Comparison of ENCODE assay signal across 21 cellular contexts in genomic region chr6:158596861-158597260, GRCh38. TPM values are rescaled to one million over a fixed set of nuclear protein-coding genes. Genes with fewer than 3 reads are reported as not detected.
DNase-seq lines count a peak whose midpoint lies in the region; ATAC-seq and TF ChIP-seq lines count a peak whose summit lies in the region.
"Had no signal": no experiment of that assay in that cellular context is flagged by ENCODE, and none has a peak within 500 bp of the region (broad histone marks: within the 10 kb centered on the region; RNA-seq: fewer than 3 reads in every experiment).

No MANE protein-coding gene starts in this region.

- WGBS in trophoblast cell (ENCODE audit: extremely low coverage, insufficient coverage, insufficient read length), result no CpG with 5 or more reads among the region's 6 CpGs
- WGBS in prostate gland, result 77% methylated on average over 6 of the region's 6 CpGs

- H3K27me3 Mint-ChIP-seq in natural killer cell (ENCODE audit: low read depth in 2 of 2), result no peaks in the 10 kb centered on the region
- H3K27me3 Mint-ChIP-seq in natural killer cell treated with Interleukin-12 subunit alpha and Interleukin-12 subunit beta and Interleukin-15 and Interleukin-18, amount 100 ng/mL, for 72 hours, result no peaks in the 10 kb centered on the region
- H3K27me3 Mint-ChIP-seq in glutamatergic neuron (ENCODE audit: unreplicated experiment), result peaks cover 14% of the 10 kb centered on the region
- H3K27me3 Mint-ChIP-seq: CD4-positive, alpha-beta T cell had no signal

- no peak overlapping the region for H3K14ac ChIP-seq in trophoblast cell (ENCODE audit: low read length)

- no peak for ATAC-seq in natural killer cell
- ATAC-seq in natural killer cell treated with Interleukin-12 subunit alpha and Interleukin-12 subunit beta and Interleukin-15 and Interleukin-18, amount 100 ng/mL, for 72 hours, result no peak
- ATAC-seq: esophagus mucosa, left colon had no signal

- H3K4me1 ChIP-seq in trophoblast cell (ENCODE audit: control insufficient read depth in 1 of 2, insufficient read depth in 2 of 2, low read length in 2 of 2), result peaks cover 4 to 8% of the 10 kb centered on the region in 2 experiments
- H3K4me1 ChIP-seq in prostate gland (replicated peaks), result no peaks in the 10 kb centered on the region
- H3K4me1 ChIP-seq: spleen had no signal

- no peaks in the 10 kb centered on the region for H3K79me2 ChIP-seq in trophoblast cell (ENCODE audit: control insufficient read depth, insufficient read depth, low read length, poor library complexity)

- no peak for TF ChIP-seq POLR2A in prostate gland (IDR thresholded peaks at IDR 0.05)

- no peaks in the 10 kb centered on the region for H3K79me1 ChIP-seq in trophoblast cell (ENCODE audit: low read length)

- no peak overlapping the region for H2BK120ac ChIP-seq in trophoblast cell (ENCODE audit: insufficient read depth, low read length, poor library complexity)

- H2BK5ac ChIP-seq in trophoblast cell (ENCODE audit: low read depth, low read length, poor library complexity), result no peak overlapping the region

- H2BK12ac ChIP-seq in trophoblast cell (ENCODE audit: low read length), result no peak overlapping the region

- H3K9me3 ChIP-seq in trophoblast cell (ENCODE audit: insufficient read depth, low read depth, low read length), result no peaks in the 10 kb centered on the region
- H3K9me3 ChIP-seq in prostate gland, result no peaks in the 10 kb centered on the region
- H3K9me3 ChIP-seq: neutrophil, spleen had no signal

- H2AFZ ChIP-seq in trophoblast cell (ENCODE audit: insufficient read depth, low read length, poor library complexity), result no peak overlapping the region

- no peak overlapping the region for H3K9ac ChIP-seq in trophoblast cell (ENCODE audit: low read length)
- H3K9ac ChIP-seq: KMS-11 had no signal

- no peak overlapping the region for H2AK5ac ChIP-seq in trophoblast cell (ENCODE audit: low read length)

- no peak overlapping the region for H3K27ac ChIP-seq in trophoblast cell (ENCODE audit: low read depth, low read length)
- H3K27ac ChIP-seq in prostate gland, result no peak overlapping the region
- H3K27ac ChIP-seq: KMS-11, neutrophil, spleen had no signal

- H3K27me3 ChIP-seq in trophoblast cell (ENCODE audit: insufficient read depth, low read length) (no peaks in the 10 kb centered on the region), prostate gland (replicated peaks; ENCODE audit: insufficient read depth) (no peaks in the 10 kb centered on the region)
- H3K27me3 ChIP-seq: neutrophil, spleen had no signal

- no peak for DNase-seq in natural killer cell
- no peak for DNase-seq in natural killer cell treated with Interleukin-12 subunit alpha and Interleukin-12 subunit beta and Interleukin-15 and Interleukin-18, amount 100 ng/mL, for 72 hours (ENCODE audit: low spot score)
- peak; percentile 95 to 98 for DNase-seq in NCI-H524 (lab: John Stamatoyannopoulos, UW)
- peak; percentile 69 for DNase-seq in glutamatergic neuron
- DNase-seq in trophoblast cell, result no peak
- DNase-seq in prostate gland (ENCODE audit: low spot score), result no peak
- DNase-seq in GDM1 (lab: John Stamatoyannopoulos, UW), result no peak
- DNase-seq in NCI-H526 (lab: John Stamatoyannopoulos, UW), result no peak
- DNase-seq: activated CD4-positive, alpha-beta T cell treated with anti-CD3 and anti-CD28 coated beads for 1 hour; activated effector memory CD4-positive, alpha-beta T cell treated with anti-CD3 and anti-CD28 coated beads, Interleukin-2, amount 50 U/mL, for 16 hours; CD4-positive, alpha-beta T cell; left colon; midbrain; NCI-H1048; NCI-H2081 treated with DMSO at 0.1 percent for 48 hours; NK-92 treated with Interleukin-12 subunit alpha and Interleukin-12 subunit beta, amount 100 ng/mL, for 24 hours; spleen; stimulated activated CD4-positive, alpha-beta T cell treated with anti-CD3 and anti-CD28 coated beads, Interleukin-4, amount 100 ng/mL, for 4 hours had no signal

- H3K4ac ChIP-seq in trophoblast cell (ENCODE audit: low read depth, low read length), result no peak overlapping the region

- H4K8ac ChIP-seq in trophoblast cell (ENCODE audit: low read depth, low read length), result no peak overlapping the region

- H3K4me3 Mint-ChIP-seq in natural killer cell (no peak overlapping the region), glutamatergic neuron (ENCODE audit: unreplicated experiment) (peak overlapping the region; percentile 74)
- no peak overlapping the region for H3K4me3 Mint-ChIP-seq in natural killer cell treated with Interleukin-12 subunit alpha and Interleukin-12 subunit beta and Interleukin-15 and Interleukin-18, amount 100 ng/mL, for 72 hours
- H3K4me3 Mint-ChIP-seq: CD4-positive, alpha-beta T cell had no signal

- no peak for TF ChIP-seq CTCF in natural killer cell (IDR thresholded peaks at IDR 0.05)
- no peak for TF ChIP-seq CTCF in glutamatergic neuron (IDR thresholded peaks at IDR 0.05; ENCODE audit: partially characterized antibody, unreplicated experiment)
- TF ChIP-seq CTCF in prostate gland (IDR thresholded peaks at IDR 0.05), result no peak

- H3K36me3 Mint-ChIP-seq in natural killer cell (peaks cover 16% of the 10 kb centered on the region), glutamatergic neuron (ENCODE audit: unreplicated experiment) (no peaks in the 10 kb centered on the region)
- H3K36me3 Mint-ChIP-seq in natural killer cell treated with Interleukin-12 subunit alpha and Interleukin-12 subunit beta and Interleukin-15 and Interleukin-18, amount 100 ng/mL, for 72 hours, result peaks cover 11% of the 10 kb centered on the region

- H3K36me3 ChIP-seq in trophoblast cell (ENCODE audit: control insufficient read depth in 1 of 2, insufficient read depth in 2 of 2, low read length in 2 of 2) (peaks cover 23 to 34% of the 10 kb centered on the region in 2 experiments), prostate gland (peaks cover 0 to 10% of the 10 kb centered on the region in 2 donors)

- no peak overlapping the region for H3K4me2 ChIP-seq in trophoblast cell (ENCODE audit: low read length)
- H3K4me2 ChIP-seq: KMS-11 had no signal

- no peak overlapping the region for H3K18ac ChIP-seq in trophoblast cell (ENCODE audit: low read length)

- no peaks in the 10 kb centered on the region for H3K9me3 Mint-ChIP-seq in natural killer cell
- no peaks in the 10 kb centered on the region for H3K9me3 Mint-ChIP-seq in natural killer cell treated with Interleukin-12 subunit alpha and Interleukin-12 subunit beta and Interleukin-15 and Interleukin-18, amount 100 ng/mL, for 72 hours
- peaks cover 17% of the 10 kb centered on the region for H3K9me3 Mint-ChIP-seq in glutamatergic neuron (ENCODE audit: unreplicated experiment)
- H3K9me3 Mint-ChIP-seq: CD4-positive, alpha-beta T cell had no signal

- peaks cover 13% of the 10 kb centered on the region in 2 donors for H3K4me1 Mint-ChIP-seq in natural killer cell
- H3K4me1 Mint-ChIP-seq in natural killer cell treated with Interleukin-12 subunit alpha and Interleukin-12 subunit beta and Interleukin-15 and Interleukin-18, amount 100 ng/mL, for 72 hours (ENCODE audit: low read depth in 2 of 2), result peaks cover 5 to 10% of the 10 kb centered on the region in 2 donors
- peaks cover 57% of the 10 kb centered on the region for H3K4me1 Mint-ChIP-seq in glutamatergic neuron (ENCODE audit: low read depth, unreplicated experiment)

- H3K4me3 ChIP-seq in trophoblast cell (ENCODE audit: low read depth, low read length) (no peak overlapping the region), prostate gland (no peak overlapping the region)
- H3K4me3 ChIP-seq: spleen had no signal

- intact Hi-C loops in natural killer cell (cut with micrococcal nuclease), result no loop called here
- intact Hi-C loops in prostate gland (cut with DNase I), result no loop called here

- no peak overlapping the region for H4K12ac ChIP-seq in trophoblast cell (ENCODE audit: low read depth, low read length)

- no peak overlapping the region for H4K91ac ChIP-seq in trophoblast cell (ENCODE audit: low read depth, low read length)

- H3K27ac Mint-ChIP-seq in natural killer cell (peak overlapping the region; percentile 49 to 67), glutamatergic neuron (ENCODE audit: unreplicated experiment) (peak overlapping the region; percentile 99)
- H3K27ac Mint-ChIP-seq in natural killer cell treated with Interleukin-12 subunit alpha and Interleukin-12 subunit beta and Interleukin-15 and Interleukin-18, amount 100 ng/mL, for 72 hours, result peak overlapping the region in 1 of 2 donors; percentile 65
- H3K27ac Mint-ChIP-seq: CD4-positive, alpha-beta T cell had no signal

- H3K23ac ChIP-seq in trophoblast cell (ENCODE audit: low read length), result no peak overlapping the region

RNA-seq across cellular contexts. Expression of gene TMEM181, which starts 37.0 kb away (rescaled TPM):
- 10 to 100 TPM; 44.8 to 60.9 (median 45.0) TPM for total RNA-seq in natural killer cell
- 10 to 100 TPM; 19.6 to 30.9 TPM for total RNA-seq in natural killer cell treated with Interleukin-12 subunit alpha and Interleukin-12 subunit beta and Interleukin-15 and Interleukin-18, amount 100 ng/mL, for 72 hours
- 44.3 TPM for total RNA-seq in glutamatergic neuron (ENCODE audit: unreplicated experiment)
- polyA plus RNA-seq in trophoblast cell (2013), result 10.2 and 10.4 TPM in 2 replicates
- total RNA-seq in prostate gland, result 10 to 100 TPM; 26.0 to 67.9 TPM

RNA-seq across cellular contexts. Expression of gene DYNLT1, which starts 47.7 kb away (rescaled TPM):
- total RNA-seq in natural killer cell, result 100 to 1,000 TPM in 1 of 3 donors, 10 to 100 TPM in 2; 85.7 to 106 (median 86.8) TPM
- 100 to 1,000 TPM; 117 to 157 TPM for total RNA-seq in natural killer cell treated with Interleukin-12 subunit alpha and Interleukin-12 subunit beta and Interleukin-15 and Interleukin-18, amount 100 ng/mL, for 72 hours
- 261 TPM for total RNA-seq in glutamatergic neuron (ENCODE audit: unreplicated experiment)
- polyA plus RNA-seq in trophoblast cell (2013), result 244 and 246 TPM in 2 replicates
- 100 to 1,000 TPM in 1 of 2 donors, 10 to 100 TPM in 1; 95.9 to 138 TPM for total RNA-seq in prostate gland

RNA-seq across cellular contexts. Expression of gene SYTL3, which starts 53.0 kb away (rescaled TPM):
- 100 to 1,000 TPM in 1 of 3 donors, 10 to 100 TPM in 2; 84.1 to 143 (median 89.0) TPM for total RNA-seq in natural killer cell
- 100 to 1,000 TPM; 199 to 246 TPM for total RNA-seq in natural killer cell treated with Interleukin-12 subunit alpha and Interleukin-12 subunit beta and Interleukin-15 and Interleukin-18, amount 100 ng/mL, for 72 hours
- 2.8 TPM for total RNA-seq in glutamatergic neuron (ENCODE audit: unreplicated experiment)
- polyA plus RNA-seq in trophoblast cell (2013), result 2.7 and 2.9 TPM in 2 replicates
- 10 to 100 TPM in 1 of 2 donors, 1 to 10 TPM in 1; 9.9 to 12.1 TPM for total RNA-seq in prostate gland

Comparison
In these comparisons a context has a peak if more than half of its experiments do, and no peak if none do; other contexts are left out.
1. DNase-seq: peak in NCI-H524 (2 of 2) and glutamatergic neuron (single experiment); none in natural killer cell (single experiment), natural killer cell treated with Interleukin-12 subunit alpha and Interleukin-12 subunit beta and Interleukin-15 and Interleukin-18, amount 100 ng/mL, for 72 hours (single experiment), trophoblast cell (0 of 2), prostate gland (single experiment), GDM1 (single experiment) and NCI-H526 (0 of 2).
2. RNA of gene SYTL3, which starts 53.0 kb away (total RNA-seq): 199 to 246 TPM in natural killer cell treated with Interleukin-12 subunit alpha and Interleukin-12 subunit beta and Interleukin-15 and Interleukin-18, amount 100 ng/mL, for 72 hours and 84.1 to 143 TPM in natural killer cell; 9.9 to 12.1 TPM in prostate gland and 2.8 TPM in glutamatergic neuron (single experiment); every median in the first group is over 4 times any median in the second.